ENCODE assay signal across 1 cellular context in genomic region chr3:12405432-12406272, GRCh38.
TF ChIP-seq lines count a peak whose summit lies in the region.

No MANE protein-coding gene starts in this region.

TF ChIP-seq in HepG2, 621 proteins besides CTCF, POLR2A, EP300 and RAD21 (continued from another document):
- TF ChIP-seq KMT2B (CRISPR knock-in tag; IDR thresholded peaks at IDR 0.05) (peak; percentile 55; the same call in 1 of the 2 replicates), NBN (conservative IDR thresholded peaks at IDR 0.05) (no peak), ISL2 (CRISPR knock-in tag; IDR thresholded peaks at IDR 0.05) (peak; percentile 95), ZNF326 (CRISPR knock-in tag; IDR thresholded peaks at IDR 0.05; ENCODE audit: borderline replicate concordance) (no peak), GATAD1 (CRISPR knock-in tag; IDR thresholded peaks at IDR 0.05) (peak; percentile 67), ZC3H13 (CRISPR knock-in tag; IDR thresholded peaks at IDR 0.05) (peak; percentile 43; the same call in 1 of the 2 replicates), FOXC1 (CRISPR knock-in tag; IDR thresholded peaks at IDR 0.05; ENCODE audit: borderline replicate concordance) (peak; percentile 88), SAFB2 (CRISPR knock-in tag; IDR thresholded peaks at IDR 0.05; ENCODE audit: borderline replicate concordance, low read depth) (peak; percentile 60; the same call in 1 of the 2 replicates), ZSCAN20 (CRISPR knock-in tag; IDR thresholded peaks at IDR 0.05; ENCODE audit: borderline replicate concordance) (no peak), DZIP1 (CRISPR knock-in tag; IDR thresholded peaks at IDR 0.05) (no peak), ZNF605 (CRISPR knock-in tag; IDR thresholded peaks at IDR 0.05) (peak; percentile 92), USF2 (IDR thresholded peaks at IDR 0.05; ENCODE audit: low read depth, low read length) (no peak), USF2 (CRISPR knock-in tag; IDR thresholded peaks at IDR 0.05; ENCODE audit: borderline replicate concordance) (no peak), ZMYM2 (CRISPR knock-in tag; IDR thresholded peaks at IDR 0.05) (peak; percentile 79), ZNF597 (CRISPR knock-in tag; IDR thresholded peaks at IDR 0.05) (no peak), KDM1A (CRISPR knock-in tag; IDR thresholded peaks at IDR 0.05) (peak; percentile 58; the same call in 1 of the 2 replicates), NCOA2 (CRISPR knock-in tag; IDR thresholded peaks at IDR 0.05) (peak; percentile 95), RFXAP (CRISPR knock-in tag; IDR thresholded peaks at IDR 0.05; ENCODE audit: borderline replicate concordance) (peak; percentile 76), KDM6A (CRISPR knock-in tag; IDR thresholded peaks at IDR 0.05; ENCODE audit: low read depth) (peak; percentile 88), ZNF615 (CRISPR knock-in tag; IDR thresholded peaks at IDR 0.05; ENCODE audit: borderline replicate concordance) (0 out of 2 replicates have a peak, but pooled peaks have one; percentile 56), MLX (CRISPR knock-in tag; IDR thresholded peaks at IDR 0.05) (peak; percentile 70), RARG (CRISPR knock-in tag; IDR thresholded peaks at IDR 0.05; ENCODE audit: low read depth) (no peak), ZXDC (CRISPR knock-in tag; IDR thresholded peaks at IDR 0.05) (no peak), SMAD9 (CRISPR knock-in tag; IDR thresholded peaks at IDR 0.05) (no peak), HDAC6 (IDR thresholded peaks at IDR 0.05; ENCODE audit: low read depth, low read length) (no peak), REST (IDR thresholded peaks at IDR 0.05; ENCODE audit: borderline replicate concordance in 1 of 2, low read depth in 1 of 2, low read length in 2 of 2) (peak in 1 of 2 experiments; percentile 47; a peak in 1 of 4 replicates), SNRNP70 (IDR thresholded peaks at IDR 0.05; ENCODE audit: low read depth, low read length) (no peak), FOXA3 (CRISPR knock-in tag; IDR thresholded peaks at IDR 0.05) (peak; percentile 85), IRF9 (CRISPR knock-in tag; IDR thresholded peaks at IDR 0.05; ENCODE audit: borderline replicate concordance) (peak; percentile 70), PATZ1 (CRISPR knock-in tag; IDR thresholded peaks at IDR 0.05) (peak; percentile 72), NR2F2 (IDR thresholded peaks at IDR 0.05; ENCODE audit: borderline replicate concordance, low read depth) (peak; percentile 96), RARA (CRISPR knock-in tag; IDR thresholded peaks at IDR 0.05) (peak; percentile 86), ZNF121 (CRISPR knock-in tag; IDR thresholded peaks at IDR 0.05) (no peak), POLR2AphosphoS5 (IDR thresholded peaks at IDR 0.05; ENCODE audit: low read depth, low read length) (peak; percentile 84), CREB1 (IDR thresholded peaks at IDR 0.05) (peak; percentile 45; the same call in 1 of the 2 replicates), CREB1 (CRISPR knock-in tag; IDR thresholded peaks at IDR 0.05) (peak; percentile 83)
